In the genomic region with DNA sequence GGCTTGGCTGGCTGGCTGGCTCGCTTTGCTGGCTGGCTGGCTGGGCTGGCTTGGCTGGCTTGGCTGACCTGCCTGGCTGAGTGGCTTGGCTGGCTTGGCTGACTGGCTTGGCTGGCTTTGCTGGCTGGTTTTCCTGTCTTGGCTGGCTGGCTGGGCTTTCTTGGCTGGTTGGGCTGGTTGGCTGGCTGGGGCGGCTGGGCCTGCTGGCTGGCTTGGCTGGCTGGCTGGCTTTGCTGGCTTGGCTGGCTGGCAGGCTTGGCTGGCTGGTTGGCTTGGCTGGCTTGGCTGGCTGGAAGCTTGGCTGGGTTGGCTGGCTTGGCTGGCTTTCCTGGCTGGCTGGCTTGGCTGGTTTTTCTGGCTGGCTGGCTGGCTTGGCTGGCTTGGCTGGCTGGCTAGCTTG, we compare ENCODE assay signal across 1 cellular context.
TF ChIP-seq lines count a peak whose summit lies in the region.

No MANE protein-coding gene starts in this region.

TF ChIP-seq in HepG2, 621 proteins besides CTCF, POLR2A, EP300 and RAD21 (continued from another document):
- TF ChIP-seq, protein P1, sequence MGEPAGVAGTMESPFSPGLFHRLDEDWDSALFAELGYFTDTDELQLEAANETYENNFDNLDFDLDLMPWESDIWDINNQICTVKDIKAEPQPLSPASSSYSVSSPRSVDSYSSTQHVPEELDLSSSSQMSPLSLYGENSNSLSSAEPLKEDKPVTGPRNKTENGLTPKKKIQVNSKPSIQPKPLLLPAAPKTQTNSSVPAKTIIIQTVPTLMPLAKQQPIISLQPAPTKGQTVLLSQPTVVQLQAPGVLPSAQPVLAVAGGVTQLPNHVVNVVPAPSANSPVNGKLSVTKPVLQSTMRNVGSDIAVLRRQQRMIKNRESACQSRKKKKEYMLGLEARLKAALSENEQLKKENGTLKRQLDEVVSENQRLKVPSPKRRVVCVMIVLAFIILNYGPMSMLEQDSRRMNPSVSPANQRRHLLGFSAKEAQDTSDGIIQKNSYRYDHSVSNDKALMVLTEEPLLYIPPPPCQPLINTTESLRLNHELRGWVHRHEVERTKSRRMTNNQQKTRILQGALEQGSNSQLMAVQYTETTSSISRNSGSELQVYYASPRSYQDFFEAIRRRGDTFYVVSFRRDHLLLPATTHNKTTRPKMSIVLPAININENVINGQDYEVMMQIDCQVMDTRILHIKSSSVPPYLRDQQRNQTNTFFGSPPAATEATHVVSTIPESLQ (CRISPR knock-in tag; conservative IDR thresholded peaks at IDR 0.05), result no peak
- TF ChIP-seq ZNF441 (CRISPR knock-in tag; IDR thresholded peaks at IDR 0.05; ENCODE audit: borderline replicate concordance), result no peak
- no peak for TF ChIP-seq FOXM1 (CRISPR knock-in tag; IDR thresholded peaks at IDR 0.05)
- TF ChIP-seq, protein P2, sequence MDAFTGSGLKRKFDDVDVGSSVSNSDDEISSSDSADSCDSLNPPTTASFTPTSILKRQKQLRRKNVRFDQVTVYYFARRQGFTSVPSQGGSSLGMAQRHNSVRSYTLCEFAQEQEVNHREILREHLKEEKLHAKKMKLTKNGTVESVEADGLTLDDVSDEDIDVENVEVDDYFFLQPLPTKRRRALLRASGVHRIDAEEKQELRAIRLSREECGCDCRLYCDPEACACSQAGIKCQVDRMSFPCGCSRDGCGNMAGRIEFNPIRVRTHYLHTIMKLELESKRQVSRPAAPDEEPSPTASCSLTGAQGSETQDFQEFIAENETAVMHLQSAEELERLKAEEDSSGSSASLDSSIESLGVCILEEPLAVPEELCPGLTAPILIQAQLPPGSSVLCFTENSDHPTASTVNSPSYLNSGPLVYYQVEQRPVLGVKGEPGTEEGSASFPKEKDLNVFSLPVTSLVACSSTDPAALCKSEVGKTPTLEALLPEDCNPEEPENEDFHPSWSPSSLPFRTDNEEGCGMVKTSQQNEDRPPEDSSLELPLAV (CRISPR knock-in tag; conservative IDR thresholded peaks at IDR 0.05; ENCODE audit: low read depth), result no peak
- TF ChIP-seq, protein P3, sequence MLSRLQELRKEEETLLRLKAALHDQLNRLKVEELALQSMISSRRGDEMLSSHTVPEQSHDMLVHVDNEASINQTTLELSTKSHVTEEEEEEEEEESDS (CRISPR knock-in tag; IDR thresholded peaks at IDR 0.05; ENCODE audit: borderline replicate concordance), result no peak
- no peak for TF ChIP-seq ZNF234 (CRISPR knock-in tag; conservative IDR thresholded peaks at IDR 0.05)
- no peak for TF ChIP-seq GZF1 (CRISPR knock-in tag; IDR thresholded peaks at IDR 0.05)
- no peak for TF ChIP-seq IRX3 (CRISPR knock-in tag; IDR thresholded peaks at IDR 0.05; ENCODE audit: borderline replicate concordance, low read depth)
- TF ChIP-seq AGO1 (IDR thresholded peaks at IDR 0.05; ENCODE audit: low read depth, low read length, poor library complexity, severe bottlenecking), result no peak
- TF ChIP-seq, protein P4, sequence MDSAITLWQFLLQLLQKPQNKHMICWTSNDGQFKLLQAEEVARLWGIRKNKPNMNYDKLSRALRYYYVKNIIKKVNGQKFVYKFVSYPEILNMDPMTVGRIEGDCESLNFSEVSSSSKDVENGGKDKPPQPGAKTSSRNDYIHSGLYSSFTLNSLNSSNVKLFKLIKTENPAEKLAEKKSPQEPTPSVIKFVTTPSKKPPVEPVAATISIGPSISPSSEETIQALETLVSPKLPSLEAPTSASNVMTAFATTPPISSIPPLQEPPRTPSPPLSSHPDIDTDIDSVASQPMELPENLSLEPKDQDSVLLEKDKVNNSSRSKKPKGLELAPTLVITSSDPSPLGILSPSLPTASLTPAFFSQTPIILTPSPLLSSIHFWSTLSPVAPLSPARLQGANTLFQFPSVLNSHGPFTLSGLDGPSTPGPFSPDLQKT (CRISPR knock-in tag; IDR thresholded peaks at IDR 0.05; ENCODE audit: borderline replicate concordance), result no peak
- no peak for TF ChIP-seq FOXJ3 (CRISPR knock-in tag; IDR thresholded peaks at IDR 0.05; ENCODE audit: borderline replicate concordance)
- TF ChIP-seq, protein P5, sequence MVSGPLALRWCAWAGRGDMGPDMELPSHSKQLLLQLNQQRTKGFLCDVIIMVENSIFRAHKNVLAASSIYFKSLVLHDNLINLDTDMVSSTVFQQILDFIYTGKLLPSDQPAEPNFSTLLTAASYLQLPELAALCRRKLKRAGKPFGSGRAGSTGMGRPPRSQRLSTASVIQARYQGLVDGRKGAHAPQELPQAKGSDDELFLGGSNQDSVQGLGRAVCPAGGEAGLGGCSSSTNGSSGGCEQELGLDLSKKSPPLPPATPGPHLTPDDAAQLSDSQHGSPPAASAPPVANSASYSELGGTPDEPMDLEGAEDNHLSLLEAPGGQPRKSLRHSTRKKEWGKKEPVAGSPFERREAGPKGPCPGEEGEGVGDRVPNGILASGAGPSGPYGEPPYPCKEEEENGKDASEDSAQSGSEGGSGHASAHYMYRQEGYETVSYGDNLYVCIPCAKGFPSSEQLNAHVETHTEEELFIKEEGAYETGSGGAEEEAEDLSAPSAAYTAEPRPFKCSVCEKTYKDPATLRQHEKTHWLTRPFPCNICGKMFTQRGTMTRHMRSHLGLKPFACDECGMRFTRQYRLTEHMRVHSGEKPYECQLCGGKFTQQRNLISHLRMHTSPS (CRISPR knock-in tag; IDR thresholded peaks at IDR 0.05; ENCODE audit: low read depth), result no peak
